Comparison of ENCODE assay signal across 15 cellular contexts in the genomic region with DNA sequence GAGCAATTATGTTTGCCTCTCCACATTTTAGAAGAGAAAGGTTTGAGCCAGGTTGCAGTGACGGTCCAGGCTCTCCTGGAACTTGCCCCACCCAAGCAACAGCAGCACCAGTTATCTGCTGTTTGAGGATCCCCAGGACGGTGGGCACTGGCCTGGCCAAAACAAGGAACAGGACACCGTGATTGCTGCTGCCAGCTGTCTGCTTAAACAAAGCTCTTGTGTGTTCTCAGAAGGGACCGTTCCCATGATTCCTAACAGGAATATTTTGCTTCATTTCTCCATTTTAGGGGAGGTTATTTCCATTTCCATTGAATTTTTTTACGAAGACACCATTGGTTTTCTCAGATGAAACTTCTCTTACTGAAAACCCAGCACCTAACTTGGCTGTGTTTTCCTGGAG.
DNase-seq lines count a peak whose midpoint lies in the region; ATAC-seq and TF ChIP-seq lines count a peak whose summit lies in the region.
"Had no signal": no experiment of that assay in that cellular context is flagged by ENCODE, and none has a peak within 500 bp of the region (broad histone marks: within the 10 kb centered on the region; RNA-seq: fewer than 3 reads in every experiment).

No MANE protein-coding gene starts in this region.

- H3K27ac Mint-ChIP-seq in natural killer cell treated with Interleukin-12 subunit alpha and Interleukin-12 subunit beta and Interleukin-15 and Interleukin-18, amount 100 ng/mL, for 72 hours = peak overlapping the region; percentile 71 to 99
- H3K27ac Mint-ChIP-seq in natural killer cell = peak overlapping the region in 1 of 2 donors; percentile 19

- H3K4me3 Mint-ChIP-seq in natural killer cell treated with Interleukin-12 subunit alpha and Interleukin-12 subunit beta and Interleukin-15 and Interleukin-18, amount 100 ng/mL, for 72 hours = no peak overlapping the region
- H3K4me3 Mint-ChIP-seq in natural killer cell = no peak overlapping the region
- H3K4me3 Mint-ChIP-seq: IgD-negative memory B cell had no signal

- peak overlapping the region; percentile 20 for H3K27ac ChIP-seq in caudate nucleus (ENCODE audit: low read depth, low read length)
- H3K27ac ChIP-seq in substantia nigra (ENCODE audit: low read depth, low read length, poor library complexity, severe bottlenecking) = peak overlapping the region; percentile 44
- H3K27ac ChIP-seq: A549 had no signal

- TF ChIP-seq CTCF in natural killer cell (IDR thresholded peaks at IDR 0.05) = no peak

- DNase-seq in natural killer cell treated with Interleukin-12 subunit alpha and Interleukin-12 subunit beta and Interleukin-15 and Interleukin-18, amount 100 ng/mL, for 72 hours (ENCODE audit: low spot score) = no peak
- DNase-seq in natural killer cell (no peak), caudate nucleus (lab: John Stamatoyannopoulos, UW) (peak in 1 of 61 donors; percentile 6), myocyte (ENCODE audit: low read depth) (peak; percentile 47), substantia nigra (lab: John Stamatoyannopoulos, UW) (peak in 5 of 49 donors; percentile 5 to 16 (median 7)), GM19240 (ENCODE audit: insufficient read length, low spot score) (no peak), NCI-H2081 (lab: John Stamatoyannopoulos, UW) (no peak)
- DNase-seq in activated CD4-positive, alpha-beta T cell treated with anti-CD3 and anti-CD28 coated beads for 4 hours = no peak
- DNase-seq: CD4-positive, CD25-positive, alpha-beta regulatory T cell; DMS79 treated with DMSO at 0.1 percent for 48 hours; GDM1; NCI-H1436 treated with DMSO at 0.1 percent for 48 hours; NCI-H446 had no signal

- H3K27me3 Mint-ChIP-seq in natural killer cell treated with Interleukin-12 subunit alpha and Interleukin-12 subunit beta and Interleukin-15 and Interleukin-18, amount 100 ng/mL, for 72 hours = no peaks in the 10 kb centered on the region
- no peaks in the 10 kb centered on the region for H3K27me3 Mint-ChIP-seq in natural killer cell (ENCODE audit: low read depth in 2 of 2)
- H3K27me3 Mint-ChIP-seq: CD4-positive, CD25-positive, alpha-beta regulatory T cell; IgD-negative memory B cell had no signal

- peaks cover 30 to 32% of the 10 kb centered on the region in 2 donors for H3K4me1 Mint-ChIP-seq in natural killer cell treated with Interleukin-12 subunit alpha and Interleukin-12 subunit beta and Interleukin-15 and Interleukin-18, amount 100 ng/mL, for 72 hours (ENCODE audit: low read depth in 2 of 2)
- H3K4me1 Mint-ChIP-seq in natural killer cell = peaks cover 5 to 11% of the 10 kb centered on the region in 2 donors

- H3K9me3 Mint-ChIP-seq in natural killer cell treated with Interleukin-12 subunit alpha and Interleukin-12 subunit beta and Interleukin-15 and Interleukin-18, amount 100 ng/mL, for 72 hours = no peaks in the 10 kb centered on the region
- H3K9me3 Mint-ChIP-seq in natural killer cell = no peaks in the 10 kb centered on the region
- H3K9me3 Mint-ChIP-seq: CD4-positive, CD25-positive, alpha-beta regulatory T cell; IgD-negative memory B cell had no signal

- intact Hi-C loops in natural killer cell (cut with micrococcal nuclease) = no loop called here

- peaks cover 4% of the 10 kb centered on the region for H3K36me3 Mint-ChIP-seq in natural killer cell treated with Interleukin-12 subunit alpha and Interleukin-12 subunit beta and Interleukin-15 and Interleukin-18, amount 100 ng/mL, for 72 hours
- H3K36me3 Mint-ChIP-seq in natural killer cell = peaks cover 12% of the 10 kb centered on the region

- ATAC-seq in natural killer cell treated with Interleukin-12 subunit alpha and Interleukin-12 subunit beta and Interleukin-15 and Interleukin-18, amount 100 ng/mL, for 72 hours = no peak
- ATAC-seq in natural killer cell = no peak
- ATAC-seq: A549 had no signal
